34 cellular contexts compared by ENCODE assay signal in the genomic region with DNA sequence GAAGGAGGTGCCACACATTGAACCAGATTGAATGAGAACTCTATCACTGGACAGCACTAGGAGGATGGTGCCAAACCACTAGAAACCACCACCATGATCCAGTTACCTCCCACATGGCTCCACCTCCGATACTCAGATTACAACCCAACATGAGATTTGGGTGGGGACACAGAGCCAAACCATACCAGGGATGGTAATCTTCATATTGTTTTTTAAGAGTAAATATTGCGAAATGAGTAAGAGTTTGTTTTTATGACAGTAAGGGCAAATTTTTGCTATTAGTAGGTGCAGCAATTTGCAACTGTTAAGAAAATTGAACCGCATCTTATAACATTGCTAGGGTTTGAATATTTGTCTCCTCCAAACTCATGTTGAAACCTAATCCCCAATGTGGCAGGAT.
"Had no signal": no experiment of that assay in that cellular context is flagged by ENCODE, and none has a peak within 500 bp of the region (broad histone marks: within the 10 kb centered on the region; RNA-seq: fewer than 3 reads in every experiment).

No MANE protein-coding gene starts in this region.

- H3K4me2 ChIP-seq: KMS-11 had no signal

- H3K27ac ChIP-seq: KMS-11 had no signal

- DNase-seq: Karpas-422, Kasumi-1, MG63, MM.1S, MV-4-11, NCI-H1048, NCI-H1092, NCI-H1092 treated with DMSO at 0.1 percent for 48 hours, NCI-H1105, NCI-H1105 treated with DMSO at 0.1 percent for 48 hours, NCI-H1417, NCI-H1417 treated with DMSO at 0.1 percent for 48 hours, NCI-H1436, NCI-H1436 treated with DMSO at 0.1 percent for 48 hours, NCI-H146, NCI-H1694, NCI-H1694 treated with DMSO at 0.1 percent for 48 hours, NCI-H187, NCI-H187 treated with DMSO at 0.1 percent for 48 hours, NCI-H1930, NCI-H2029, NCI-H2029 treated with DMSO at 0.1 percent for 48 hours, NCI-H2081, NCI-H2081 treated with DMSO at 0.1 percent for 48 hours, NCI-H2107, NCI-H2171, NCI-H2171 treated with DMSO at 0.1 percent for 48 hours, NCI-H2227 treated with DMSO at 0.1 percent for 48 hours, NCI-H226, NCI-H345, NCI-H446, NCI-H446 treated with DMSO at 0.1 percent for 48 hours, NCI-H510A had no signal

- H3K36me3 ChIP-seq: MG63 had no signal

- H3K9ac ChIP-seq: KMS-11 had no signal

- H3K4me3 ChIP-seq: MG63 had no signal

- H3K27me3 ChIP-seq: MG63 had no signal

- H3K9me3 ChIP-seq: MG63 had no signal
